1 cellular context compared by ENCODE assay signal in genomic region chr15:50137330-50137761, GRCh38.
TF ChIP-seq lines count a peak whose summit lies in the region.

No MANE protein-coding gene starts in this region.

TF ChIP-seq in K562, 482 proteins besides CTCF, POLR2A, EP300 and RAD21 (continued from another document):
- TF ChIP-seq SFPQ (IDR thresholded peaks at IDR 0.05; ENCODE audit: low read depth, low read length): no peak
- TF ChIP-seq PKNOX1 (IDR thresholded peaks at IDR 0.05): peak; percentile 96
- peak; percentile 87 for TF ChIP-seq PBX2 (CRISPR knock-in tag; IDR thresholded peaks at IDR 0.05; ENCODE audit: low read depth)
- TF ChIP-seq PBX2 (tag; conservative IDR thresholded peaks at IDR 0.05; ENCODE audit: low read depth): peak; percentile 97
